Comparison of ENCODE assay signal across 12 cellular contexts in genomic region chr6:90425161-90425641, GRCh38.
DNase-seq lines count a peak whose midpoint lies in the region; ATAC-seq and TF ChIP-seq lines count a peak whose summit lies in the region.
"Had no signal": no experiment of that assay in that cellular context is flagged by ENCODE, and none has a peak within 500 bp of the region (broad histone marks: within the 10 kb centered on the region; RNA-seq: fewer than 3 reads in every experiment).

No MANE protein-coding gene starts in this region.

- CTCF ChIA-PET in OCI-LY7 (lab: Charles Lee; ENCODE audit: unreplicated experiment): no interaction called here

- H3K9me3 ChIP-seq in OCI-LY7 (ENCODE audit: low read length) (peaks cover 23% of the 10 kb centered on the region; the same call in 1 of the 2 replicates), heart right ventricle (peaks cover 0 to 22% (median 12%) of the 10 kb centered on the region in 11 donors)

- H3K4me1 ChIP-seq in OCI-LY7 (ENCODE audit: insufficient read depth, low read length, poor library complexity, severe bottlenecking) (peaks cover 17% of the 10 kb centered on the region), heart right ventricle (peaks cover 0 to 9% (median 0%) of the 10 kb centered on the region in 9 donors)
- H3K4me1 ChIP-seq: parathyroid adenoma had no signal

- peak overlapping the region; percentile 64 for H3K4me2 ChIP-seq in OCI-LY7 (ENCODE audit: low read length)
- H3K4me2 ChIP-seq: BLaER1 had no signal

- no peaks in the 10 kb centered on the region for H3K9me2 ChIP-seq in OCI-LY7 (ENCODE audit: insufficient read depth, low read length)

- ATAC-seq in HG02870 (IDR thresholded peaks at IDR 0.05; ENCODE audit: unreplicated experiment): peak; percentile 99
- ATAC-seq in heart right ventricle: no peak

- H3K36me3 ChIP-seq in OCI-LY7 (ENCODE audit: insufficient read depth, low read length): no peaks in the 10 kb centered on the region; the same call in 1 of the 2 replicates
- H3K36me3 ChIP-seq in heart right ventricle: no peaks in the 10 kb centered on the region
- H3K36me3 ChIP-seq: BLaER1 had no signal

- peaks cover 1% of the 10 kb centered on the region for H3K36me3 Mint-ChIP-seq in activated naive CD4-positive, alpha-beta T cell treated with anti-CD3 and anti-CD28 coated beads, Interleukin-2, amount 50 U/mL, for 24 hours

- H3K79me2 ChIP-seq in OCI-LY7 (ENCODE audit: insufficient read depth, low read depth, low read length): no peaks in the 10 kb centered on the region
- H3K79me2 ChIP-seq: parathyroid adenoma had no signal

- peaks cover 7% of the 10 kb centered on the region for H3K9me3 Mint-ChIP-seq in activated naive CD4-positive, alpha-beta T cell treated with anti-CD3 and anti-CD28 coated beads, Interleukin-2, amount 50 U/mL, for 24 hours

- peaks cover 25% of the 10 kb centered on the region for H3K4me1 Mint-ChIP-seq in activated naive CD4-positive, alpha-beta T cell treated with anti-CD3 and anti-CD28 coated beads, Interleukin-2, amount 50 U/mL, for 24 hours

- intact Hi-C loops in OCI-LY7 (cut with micrococcal nuclease; ENCODE audit: unreplicated experiment) (no loop called here), heart right ventricle (cut with DNase I) (no loop called here)

- POLR2A ChIA-PET in OCI-LY7 (lab: Charles Lee): interaction anchor here (0.6 to 3.2 kb wide), 8 partner anchors 10 to 265 kb away, joined by 3 to 20 read pairs (median 4); no protein-coding TSS in a partner anchor

- TF ChIP-seq CTCF in OCI-LY7 (conservative IDR thresholded peaks at IDR 0.05; ENCODE audit: low read length) (no peak), heart right ventricle (IDR thresholded peaks at IDR 0.05) (no peak)

- no peaks in the 10 kb centered on the region for H3K27me3 ChIP-seq in heart right ventricle
- H3K27me3 ChIP-seq: BLaER1 had no signal

- H3K4me3 Mint-ChIP-seq in activated naive CD4-positive, alpha-beta T cell treated with anti-CD3 and anti-CD28 coated beads, Interleukin-2, amount 50 U/mL, for 24 hours: peak overlapping the region; percentile 66

- DNase-seq in activated naive CD4-positive, alpha-beta T cell (lab: John Stamatoyannopoulos, UW): no peak
- DNase-seq in OCI-LY7 (ENCODE audit: low spot score): no peak
- DNase-seq in NCI-H526 (lab: John Stamatoyannopoulos, UW): no peak
- no peak for DNase-seq in AG08396 (ENCODE audit: low spot score)
- DNase-seq in stimulated activated naive CD4-positive, alpha-beta T cell treated with Interleukin-2 at 50 U/mL for 16 hours (lab: John Stamatoyannopoulos, UW): no peak
- no peak for DNase-seq in heart right ventricle
- DNase-seq: amniotic stem cell, SHP77 had no signal

- peak overlapping the region; percentile 80 for H2AFZ ChIP-seq in OCI-LY7 (ENCODE audit: low read length)
- H2AFZ ChIP-seq: parathyroid adenoma had no signal

- H3K4me3 ChIP-seq in OCI-LY7 (ENCODE audit: low read depth, low read length, poor library complexity, severe bottlenecking) (peak overlapping the region; percentile 49), heart right ventricle (no peak overlapping the region)
- H3K4me3 ChIP-seq: BLaER1 had no signal

- H3K27me3 Mint-ChIP-seq in activated naive CD4-positive, alpha-beta T cell treated with anti-CD3 and anti-CD28 coated beads, Interleukin-2, amount 50 U/mL, for 24 hours: no peaks in the 10 kb centered on the region

- no TSS peak for BruUV-seq in OCI-LY7 (replicated peaks; lab: Mats Ljungman, UMichigan)

- H4K20me1 ChIP-seq in OCI-LY7 (ENCODE audit: insufficient read depth, low read length): no peaks in the 10 kb centered on the region
- H4K20me1 ChIP-seq: BLaER1 had no signal

- WGBS in heart right ventricle, 2 donors: 83 to 87% methylated on average over 5 of the region's 5 CpGs

- peak overlapping the region; percentile 86 for H3K27ac Mint-ChIP-seq in activated naive CD4-positive, alpha-beta T cell treated with anti-CD3 and anti-CD28 coated beads, Interleukin-2, amount 50 U/mL, for 24 hours

- no peak overlapping the region for H3K27ac ChIP-seq in OCI-LY7 (ENCODE audit: low read depth, low read length, poor library complexity, severe bottlenecking)
- peak overlapping the region in 1 of 10 donors; percentile 64 for H3K27ac ChIP-seq in heart right ventricle
- H3K27ac ChIP-seq: BLaER1, parathyroid adenoma had no signal
